1 cellular context compared by ENCODE assay signal in the genomic region with DNA sequence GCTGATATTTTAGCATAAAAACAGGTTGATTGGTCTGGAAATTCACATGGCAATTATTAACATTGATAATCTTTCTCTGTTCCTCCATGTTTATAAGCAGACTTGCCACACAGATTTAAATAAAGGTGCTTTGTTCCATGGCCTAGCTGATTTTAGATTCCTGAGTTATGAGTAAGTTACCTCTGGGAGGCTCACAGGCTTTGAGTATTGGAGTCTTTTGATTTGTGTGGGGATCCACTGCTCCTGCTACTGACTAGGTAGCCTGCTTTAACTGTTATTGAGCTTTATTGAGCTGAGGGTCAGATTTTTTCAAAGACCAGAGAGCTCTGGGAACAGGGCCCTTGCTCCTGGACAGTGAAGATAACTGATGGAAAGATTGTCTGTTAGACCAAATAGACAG.
TF ChIP-seq lines count a peak whose summit lies in the region.

No MANE protein-coding gene starts in this region.

TF ChIP-seq in GM23338, 12 proteins besides CTCF, POLR2A, EP300 and RAD21 (continued from another document):
- TF ChIP-seq, protein P1, sequence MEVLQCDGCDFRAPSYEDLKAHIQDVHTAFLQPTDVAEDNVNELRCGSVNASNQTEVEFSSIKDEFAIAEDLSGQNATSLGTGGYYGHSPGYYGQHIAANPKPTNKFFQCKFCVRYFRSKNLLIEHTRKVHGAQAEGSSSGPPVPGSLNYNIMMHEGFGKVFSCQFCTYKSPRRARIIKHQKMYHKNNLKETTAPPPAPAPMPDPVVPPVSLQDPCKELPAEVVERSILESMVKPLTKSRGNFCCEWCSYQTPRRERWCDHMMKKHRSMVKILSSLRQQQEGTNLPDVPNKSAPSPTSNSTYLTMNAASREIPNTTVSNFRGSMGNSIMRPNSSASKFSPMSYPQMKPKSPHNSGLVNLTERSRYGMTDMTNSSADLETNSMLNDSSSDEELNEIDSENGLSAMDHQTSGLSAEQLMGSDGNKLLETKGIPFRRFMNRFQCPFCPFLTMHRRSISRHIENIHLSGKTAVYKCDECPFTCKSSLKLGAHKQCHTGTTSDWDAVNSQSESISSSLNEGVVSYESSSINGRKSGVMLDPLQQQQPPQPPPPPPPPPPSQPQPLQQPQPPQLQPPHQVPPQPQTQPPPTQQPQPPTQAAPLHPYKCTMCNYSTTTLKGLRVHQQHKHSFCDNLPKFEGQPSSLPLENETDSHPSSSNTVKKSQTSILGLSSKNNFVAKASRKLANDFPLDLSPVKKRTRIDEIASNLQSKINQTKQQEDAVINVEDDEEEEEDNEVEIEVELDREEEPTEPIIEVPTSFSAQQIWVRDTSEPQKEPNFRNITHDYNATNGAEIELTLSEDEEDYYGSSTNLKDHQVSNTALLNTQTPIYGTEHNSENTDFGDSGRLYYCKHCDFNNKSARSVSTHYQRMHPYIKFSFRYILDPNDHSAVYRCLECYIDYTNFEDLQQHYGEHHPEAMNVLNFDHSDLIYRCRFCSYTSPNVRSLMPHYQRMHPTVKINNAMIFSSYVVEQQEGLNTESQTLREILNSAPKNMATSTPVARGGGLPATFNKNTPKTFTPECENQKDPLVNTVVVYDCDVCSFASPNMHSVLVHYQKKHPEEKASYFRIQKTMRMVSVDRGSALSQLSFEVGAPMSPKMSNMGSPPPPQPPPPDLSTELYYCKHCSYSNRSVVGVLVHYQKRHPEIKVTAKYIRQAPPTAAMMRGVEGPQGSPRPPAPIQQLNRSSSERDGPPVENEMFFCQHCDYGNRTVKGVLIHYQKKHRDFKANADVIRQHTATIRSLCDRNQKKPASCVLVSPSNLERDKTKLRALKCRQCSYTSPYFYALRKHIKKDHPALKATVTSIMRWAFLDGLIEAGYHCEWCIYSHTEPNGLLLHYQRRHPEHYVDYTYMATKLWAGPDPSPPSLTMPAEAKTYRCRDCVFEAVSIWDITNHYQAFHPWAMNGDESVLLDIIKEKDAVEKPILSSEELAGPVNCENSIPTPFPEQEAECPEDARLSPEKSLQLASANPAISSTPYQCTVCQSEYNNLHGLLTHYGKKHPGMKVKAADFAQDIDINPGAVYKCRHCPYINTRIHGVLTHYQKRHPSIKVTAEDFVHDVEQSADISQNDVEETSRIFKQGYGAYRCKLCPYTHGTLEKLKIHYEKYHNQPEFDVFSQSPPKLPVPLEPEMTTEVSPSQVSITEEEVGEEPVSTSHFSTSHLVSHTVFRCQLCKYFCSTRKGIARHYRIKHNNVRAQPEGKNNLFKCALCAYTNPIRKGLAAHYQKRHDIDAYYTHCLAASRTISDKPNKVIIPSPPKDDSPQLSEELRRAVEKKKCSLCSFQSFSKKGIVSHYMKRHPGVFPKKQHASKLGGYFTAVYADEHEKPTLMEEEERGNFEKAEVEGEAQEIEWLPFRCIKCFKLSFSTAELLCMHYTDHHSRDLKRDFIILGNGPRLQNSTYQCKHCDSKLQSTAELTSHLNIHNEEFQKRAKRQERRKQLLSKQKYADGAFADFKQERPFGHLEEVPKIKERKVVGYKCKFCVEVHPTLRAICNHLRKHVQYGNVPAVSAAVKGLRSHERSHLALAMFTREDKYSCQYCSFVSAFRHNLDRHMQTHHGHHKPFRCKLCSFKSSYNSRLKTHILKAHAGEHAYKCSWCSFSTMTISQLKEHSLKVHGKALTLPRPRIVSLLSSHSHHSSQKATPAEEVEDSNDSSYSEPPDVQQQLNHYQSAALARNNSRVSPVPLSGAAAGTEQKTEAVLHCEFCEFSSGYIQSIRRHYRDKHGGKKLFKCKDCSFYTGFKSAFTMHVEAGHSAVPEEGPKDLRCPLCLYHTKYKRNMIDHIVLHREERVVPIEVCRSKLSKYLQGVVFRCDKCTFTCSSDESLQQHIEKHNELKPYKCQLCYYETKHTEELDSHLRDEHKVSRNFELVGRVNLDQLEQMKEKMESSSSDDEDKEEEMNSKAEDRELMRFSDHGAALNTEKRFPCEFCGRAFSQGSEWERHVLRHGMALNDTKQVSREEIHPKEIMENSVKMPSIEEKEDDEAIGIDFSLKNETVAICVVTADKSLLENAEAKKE (CRISPR knock-in tag; IDR thresholded peaks at IDR 0.05) = no peak
- no peak for TF ChIP-seq ZNF114 (CRISPR knock-in tag; IDR thresholded peaks at IDR 0.05)
- no peak for TF ChIP-seq ZNF331 (CRISPR knock-in tag; IDR thresholded peaks at IDR 0.05; ENCODE audit: low read depth)
- TF ChIP-seq, protein P2, sequence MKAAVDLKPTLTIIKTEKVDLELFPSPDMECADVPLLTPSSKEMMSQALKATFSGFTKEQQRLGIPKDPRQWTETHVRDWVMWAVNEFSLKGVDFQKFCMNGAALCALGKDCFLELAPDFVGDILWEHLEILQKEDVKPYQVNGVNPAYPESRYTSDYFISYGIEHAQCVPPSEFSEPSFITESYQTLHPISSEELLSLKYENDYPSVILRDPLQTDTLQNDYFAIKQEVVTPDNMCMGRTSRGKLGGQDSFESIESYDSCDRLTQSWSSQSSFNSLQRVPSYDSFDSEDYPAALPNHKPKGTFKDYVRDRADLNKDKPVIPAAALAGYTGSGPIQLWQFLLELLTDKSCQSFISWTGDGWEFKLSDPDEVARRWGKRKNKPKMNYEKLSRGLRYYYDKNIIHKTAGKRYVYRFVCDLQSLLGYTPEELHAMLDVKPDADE (IDR thresholded peaks at IDR 0.05) = no peak
- no peak for TF ChIP-seq STAT1 (IDR thresholded peaks at IDR 0.05; ENCODE audit: unreplicated experiment)
- TF ChIP-seq EZH2 (IDR thresholded peaks at IDR 0.05; ENCODE audit: low read depth, unreplicated experiment) = no peak
- no peak for TF ChIP-seq EZH2phosphoT487 (IDR thresholded peaks at IDR 0.05; ENCODE audit: unreplicated experiment)
- TF ChIP-seq JUNB (IDR thresholded peaks at IDR 0.05; ENCODE audit: unreplicated experiment) = no peak
TF ChIP-seq in GM23338: peak in this region for 0.
